ENCODE assay signal across 2 cellular contexts in genomic region chr15:98875309-98875708, GRCh38.
A peak's percentile ranks its signal among the peaks of the same experiment; 100 is the strongest.
TF ChIP-seq lines count a peak whose summit lies in the region.

No MANE protein-coding gene starts in this region.

TF ChIP-seq in A549, 52 proteins besides CTCF, POLR2A, EP300 and RAD21:
- TF ChIP-seq RARB (CRISPR knock-in tag; IDR thresholded peaks at IDR 0.05) (no peak), POLR2AphosphoS2 (conservative IDR thresholded peaks at IDR 0.05; ENCODE audit: low read length) (no peak), KDM1A (IDR thresholded peaks at IDR 0.05; ENCODE audit: low read depth) (no peak), MAZ (IDR thresholded peaks at IDR 0.05; ENCODE audit: borderline replicate concordance, low read depth, low read length) (no peak), TP53 (CRISPR knock-in tag; IDR thresholded peaks at IDR 0.05) (no peak), CBX8 (IDR thresholded peaks at IDR 0.05) (no peak), ATOH8 (CRISPR knock-in tag; IDR thresholded peaks at IDR 0.05; ENCODE audit: low read depth) (0 out of 2 replicates have a peak, but pooled peaks have one; percentile 52), REST (IDR thresholded peaks at IDR 0.05) (no peak), FOSL2 (IDR thresholded peaks at IDR 0.05) (no peak), FOSL2 (CRISPR knock-in tag; IDR thresholded peaks at IDR 0.05) (0 out of 2 replicates have a peak, but pooled peaks have one; percentile 14), PBX3 (IDR thresholded peaks at IDR 0.05) (no peak), JUN (IDR thresholded peaks at IDR 0.05) (no peak), HOXA7 (CRISPR knock-in tag; IDR thresholded peaks at IDR 0.05) (0 out of 2 replicates have a peak, but pooled peaks have one; percentile 22), ELK1 (IDR thresholded peaks at IDR 0.05; ENCODE audit: low read depth, low read length) (no peak), SREBF2 (IDR thresholded peaks at IDR 0.05) (no peak), FOXS1 (CRISPR knock-in tag; IDR thresholded peaks at IDR 0.05) (no peak), ESRRA (IDR thresholded peaks at IDR 0.05; ENCODE audit: borderline replicate concordance, low read length) (no peak), ZFP36 (IDR thresholded peaks at IDR 0.05; ENCODE audit: borderline replicate concordance, partially characterized antibody) (no peak), USF2 (IDR thresholded peaks at IDR 0.05) (peak; percentile 9; the same call in 1 of the 2 replicates), BCL3 (IDR thresholded peaks at IDR 0.05) (0 out of 3 replicates have a peak, but pooled peaks have one; percentile 11), HOXB13 (CRISPR knock-in tag; IDR thresholded peaks at IDR 0.05; ENCODE audit: low read depth) (no peak), HEYL (CRISPR knock-in tag; IDR thresholded peaks at IDR 0.05) (no peak), CEBPB (IDR thresholded peaks at IDR 0.05) (no peak)

TF ChIP-seq in IMR-90, 13 proteins besides CTCF, POLR2A, EP300 and RAD21:
- TF ChIP-seq BHLHE40 (IDR thresholded peaks at IDR 0.05; ENCODE audit: low read depth, low read length) (no peak), USF2 (IDR thresholded peaks at IDR 0.05; ENCODE audit: low read depth, low read length) (0 out of 2 replicates have a peak, but pooled peaks have one; percentile 6)
